ENCODE assay signal across 8 cellular contexts in genomic region chr4:163495900-163496299, GRCh38. TPM values are rescaled to one million over a fixed set of nuclear protein-coding genes. Genes with fewer than 3 reads are reported as not detected.
DNase-seq lines count a peak whose midpoint lies in the region; TF ChIP-seq lines count a peak whose summit lies in the region.

No MANE protein-coding gene starts in this region.

- H3K4me3 ChIP-seq in GM23248 = peak overlapping the region; percentile 100
- peak overlapping the region; percentile 84 for H3K4me3 ChIP-seq in coronary artery
- H3K4me3 ChIP-seq in skeletal muscle satellite cell (ENCODE audit: low read length) = peak overlapping the region; percentile 82
- H3K4me3 ChIP-seq in lower leg skin (ENCODE audit: low read depth, poor library complexity, severe bottlenecking) = no peak overlapping the region

- H3K27me3 ChIP-seq in GM23248 (replicated peaks; ENCODE audit: insufficient read depth) (no peaks in the 10 kb centered on the region), skeletal muscle satellite cell (ENCODE audit: control insufficient read depth, insufficient read depth, low read length) (no peaks in the 10 kb centered on the region)

- peaks cover 5% of the 10 kb centered on the region; the same call in 1 of the 2 replicates for H3F3A ChIP-seq in GM23248 (ENCODE audit: insufficient read depth)

- H3K9me3 ChIP-seq in GM23248 (ENCODE audit: low read depth) = no peaks in the 10 kb centered on the region
- H3K9me3 ChIP-seq in skeletal muscle satellite cell (replicated peaks; ENCODE audit: low read length) = no peaks in the 10 kb centered on the region

- H3K27ac ChIP-seq in GM23248 (0 out of 2 replicates have a peak overlapping the region, but pooled peaks have one; percentile 96), coronary artery (no peak overlapping the region)

- H3K9me2 ChIP-seq in GM23248 (ENCODE audit: insufficient read depth) = no peaks in the 10 kb centered on the region

- peak overlapping the region; percentile 99 for H3K9ac ChIP-seq in GM23248
- H3K9ac ChIP-seq in skeletal muscle satellite cell (ENCODE audit: low read depth, low read length) = peak overlapping the region; percentile 93

- H2AFZ ChIP-seq in GM23248 = peak overlapping the region; percentile 96

- peaks cover 61% of the 10 kb centered on the region for H3K79me2 ChIP-seq in GM23248 (ENCODE audit: insufficient read depth)

- no peaks in the 10 kb centered on the region for H3K36me3 ChIP-seq in GM23248 (ENCODE audit: low read depth)
- peaks cover 4% of the 10 kb centered on the region for H3K36me3 ChIP-seq in skeletal muscle satellite cell (ENCODE audit: insufficient read depth, low read length)

- H4K20me1 ChIP-seq in GM23248 (ENCODE audit: insufficient read depth) = no peaks in the 10 kb centered on the region

- in situ Hi-C loops in GM13976 (cut with MboI; ENCODE audit: low sequenced_read_pairs, unreplicated experiment) = no loop called here
- in situ Hi-C loops in GM23248 (cut with MboI) = no loop called here

- peak; percentile 47 for DNase-seq in GM13976 (ENCODE audit: low spot score)
- no peak for DNase-seq in GM23248
- peak; percentile 20 for DNase-seq in NCI-H69 (lab: John Stamatoyannopoulos, UW)
- DNase-seq in coronary artery (ENCODE audit: low spot score) = no peak
- DNase-seq in effector CD8-positive, alpha-beta T cell (lab: John Stamatoyannopoulos, UW) = no peak
- no peak for DNase-seq in activated CD4-positive, CD25-positive, alpha-beta regulatory T cell (lab: John Stamatoyannopoulos, UW)
- no peak for DNase-seq in lower leg skin (ENCODE audit: low spot score in 2 of 2)

- TF ChIP-seq CTCF in GM13976 (IDR thresholded peaks at IDR 0.05; ENCODE audit: borderline replicate concordance, control extremely low read depth, extremely low read depth, insufficient read depth, missing control alignments) (no peak), coronary artery (IDR thresholded peaks at IDR 0.05) (no peak), lower leg skin (IDR thresholded peaks at IDR 0.05) (no peak)

- intact Hi-C loops in lower leg skin (cut with DNase I; ENCODE audit: low total_unique reads) = no loop called here

- WGBS in GM23248 (ENCODE audit: low coverage in 1 of 2, low lambda C conversion rate in 2 of 2, missing lambda C conversion rate in 2 of 2), 2 experiments = 0 to 14% methylated on average over 1 of the region's 1 CpG
- 6% methylated on average over 1 of the region's 1 CpG for WGBS in lower leg skin, 2 donors

- H3K4me2 ChIP-seq in GM23248 (ENCODE audit: unreplicated experiment) (peak overlapping the region; percentile 91), skeletal muscle satellite cell (ENCODE audit: low read length) (peak overlapping the region; percentile 88)

- H3K4me1 ChIP-seq in GM23248 (ENCODE audit: insufficient read depth) (peaks cover 11% of the 10 kb centered on the region; the same call in 1 of the 2 replicates), skeletal muscle satellite cell (ENCODE audit: control insufficient read depth, insufficient read depth, low read length) (peaks cover 5% of the 10 kb centered on the region)

- no peak for TF ChIP-seq POLR2A in lower leg skin (IDR thresholded peaks at IDR 0.05)

RNA-seq across cellular contexts. Expression of gene TMA16, which starts 1.4 kb away (rescaled TPM):
- 26.6 and 32.6 TPM in 2 replicates for total RNA-seq in GM23248 (2014; rRNA removed; shearing (Covaris generic))
- 25.5 and 26.0 TPM in 2 replicates for polyA plus RNA-seq in GM23248 (2016; fragmentation: Nextera tagmentation; extraction: Ambion mirVana)
- 35.0 and 35.4 TPM in 2 replicates for total RNA-seq in skeletal muscle satellite cell (2012; rRNA removed)
- total RNA-seq in lower leg skin = 10 to 100 TPM; 13.3 to 38.5 (median 20.7) TPM

RNA-seq across cellular contexts. Expression of gene TKTL2, which starts 22.3 kb away (rescaled TPM):
- not detected in 2 replicates for total RNA-seq in GM23248 (2014; rRNA removed; shearing (Covaris generic))
- polyA plus RNA-seq in GM23248 (2016; fragmentation: Nextera tagmentation; extraction: Ambion mirVana) = not detected in 2 replicates
- total RNA-seq in skeletal muscle satellite cell (2012; rRNA removed) = under 0.01 TPM in 1 of 2 replicates, not detected in the other
- not detected for total RNA-seq in lower leg skin

Comparison
In these comparisons a context has a peak if more than half of its experiments do, and no peak if none do; other contexts are left out.
1. DNase-seq: peak in GM13976 (single experiment) and NCI-H69 (single experiment); none in GM23248 (single experiment), coronary artery (single experiment), effector CD8-positive, alpha-beta T cell (single experiment), activated CD4-positive, CD25-positive, alpha-beta regulatory T cell (0 of 4) and lower leg skin (0 of 2).